In genomic region chr20:44392776-44393607, GRCh38 we compare ENCODE assay signal across 2 cellular contexts.
TF ChIP-seq lines count a peak whose summit lies in the region.

No MANE protein-coding gene starts in this region.

TF ChIP-seq in A549, 52 proteins besides CTCF, POLR2A, EP300 and RAD21:
- no peak for TF ChIP-seq REST (IDR thresholded peaks at IDR 0.05)
TF ChIP-seq in A549: peak in this region for 0.

TF ChIP-seq in H1, 55 proteins besides CTCF, POLR2A, EP300 and RAD21:
- no peak for TF ChIP-seq EGR1 (IDR thresholded peaks at IDR 0.05; ENCODE audit: borderline replicate concordance, low read depth, low read length)
- no peak for TF ChIP-seq BCL11A (IDR thresholded peaks at IDR 0.05; ENCODE audit: low read depth in 2 of 2, low read length in 2 of 2)
- TF ChIP-seq POLR2AphosphoS5 (IDR thresholded peaks at IDR 0.05; ENCODE audit: low read depth, low read length), result no peak
- TF ChIP-seq SAP30 (IDR thresholded peaks at IDR 0.05; ENCODE audit: insufficient read depth, insufficient replicate concordance, low read length), result no peak
- no peak for TF ChIP-seq PHF8 (conservative IDR thresholded peaks at IDR 0.05; ENCODE audit: low read depth, low read length)
- TF ChIP-seq EZH2 (IDR thresholded peaks at IDR 0.05; ENCODE audit: low read depth, low read length, severe bottlenecking), result no peak
